In the genomic region with DNA sequence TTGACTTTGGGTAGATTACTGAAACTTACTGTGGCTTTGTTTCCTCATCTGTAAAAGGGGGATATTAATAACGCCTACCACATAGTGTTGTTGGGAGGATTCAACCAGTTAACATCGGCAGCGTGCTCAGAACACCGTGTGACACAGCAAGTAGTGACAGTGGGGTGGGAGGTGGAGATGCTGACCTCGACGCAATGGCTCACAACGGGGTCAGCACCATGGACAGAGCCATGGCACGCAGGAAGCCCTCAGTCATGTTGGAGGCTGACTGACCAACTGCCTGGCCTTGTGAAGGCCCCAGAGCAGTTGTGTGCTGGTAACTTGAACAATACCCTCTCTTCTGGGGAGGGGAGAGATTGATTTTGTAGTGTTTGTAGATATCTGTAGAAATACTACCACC, we compare ENCODE assay signal across 8 cellular contexts.
DNase-seq lines count a peak whose midpoint lies in the region; ATAC-seq and TF ChIP-seq lines count a peak whose summit lies in the region.

No MANE protein-coding gene starts in this region.

- H3K4me2 ChIP-seq in PC-3 (ENCODE audit: low read length), result no peak overlapping the region
- no peak overlapping the region for H3K4me2 ChIP-seq in osteoblast (ENCODE audit: insufficient read depth, low read length)

- no peaks in the 10 kb centered on the region for H3K36me3 ChIP-seq in PC-3 (ENCODE audit: low read depth, low read length)
- H3K36me3 ChIP-seq in osteoblast (ENCODE audit: insufficient read depth, low read length), result no peaks in the 10 kb centered on the region
- H3K36me3 ChIP-seq in ovary, result no peaks in the 10 kb centered on the region
- H3K36me3 ChIP-seq in CD8-positive, alpha-beta memory T cell (ENCODE audit: insufficient read depth, low read length), result no peaks in the 10 kb centered on the region

- no peaks in the 10 kb centered on the region for H3F3A ChIP-seq in PC-3 (ENCODE audit: low read length, unreplicated experiment)

- H3K4me3 Mint-ChIP-seq in activated CD8-positive, alpha-beta memory T cell treated with anti-CD3 and anti-CD28 coated beads, Interleukin-2, amount 10 ng/mL, durations not matched to agents 7 days and 5 days, result no peak overlapping the region
- no peak overlapping the region for H3K4me3 Mint-ChIP-seq in CD8-positive, alpha-beta memory T cell

- no peak overlapping the region for H3K27ac Mint-ChIP-seq in activated CD8-positive, alpha-beta memory T cell treated with anti-CD3 and anti-CD28 coated beads, Interleukin-2, amount 10 ng/mL, durations not matched to agents 7 days and 5 days
- no peak overlapping the region for H3K27ac Mint-ChIP-seq in CD8-positive, alpha-beta memory T cell

- H3K4me3 ChIP-seq in PC-3 (ENCODE audit: low read length), result no peak overlapping the region
- H3K4me3 ChIP-seq in osteoblast (ENCODE audit: insufficient read depth, low read length), result no peak overlapping the region
- no peak overlapping the region for H3K4me3 ChIP-seq in ovary
- H3K4me3 ChIP-seq in CD8-positive, alpha-beta memory T cell (ENCODE audit: low read length), result no peak overlapping the region

- H3K27me3 Mint-ChIP-seq in activated CD8-positive, alpha-beta memory T cell treated with anti-CD3 and anti-CD28 coated beads, Interleukin-2, amount 10 ng/mL, durations not matched to agents 7 days and 5 days, result peaks cover 11% of the 10 kb centered on the region
- peaks cover 10 to 28% of the 10 kb centered on the region in 2 donors for H3K27me3 Mint-ChIP-seq in CD8-positive, alpha-beta memory T cell

- H3K4me1 Mint-ChIP-seq in activated CD8-positive, alpha-beta memory T cell treated with anti-CD3 and anti-CD28 coated beads, Interleukin-2, amount 10 ng/mL, durations not matched to agents 7 days and 5 days, result no peaks in the 10 kb centered on the region
- no peaks in the 10 kb centered on the region for H3K4me1 Mint-ChIP-seq in CD8-positive, alpha-beta memory T cell

- H4K20me1 ChIP-seq in PC-3 (ENCODE audit: low read length), result no peaks in the 10 kb centered on the region
- no peaks in the 10 kb centered on the region for H4K20me1 ChIP-seq in osteoblast (ENCODE audit: insufficient read depth, low read length)

- no peak for TF ChIP-seq POLR2A in ovary (IDR thresholded peaks at IDR 0.05)

- no peaks in the 10 kb centered on the region for H3K9me3 ChIP-seq in PC-3 (ENCODE audit: low read length)
- H3K9me3 ChIP-seq in osteoblast (ENCODE audit: low read depth, low read length), result no peaks in the 10 kb centered on the region
- no peaks in the 10 kb centered on the region for H3K9me3 ChIP-seq in ovary
- no peaks in the 10 kb centered on the region for H3K9me3 ChIP-seq in CD8-positive, alpha-beta memory T cell (ENCODE audit: low read length)

- H3K27ac ChIP-seq in PC-3 (ENCODE audit: low read length) (no peak overlapping the region), osteoblast (ENCODE audit: low read depth, low read length) (no peak overlapping the region), ovary (no peak overlapping the region)
- no peak overlapping the region for H3K27ac ChIP-seq in CD8-positive, alpha-beta memory T cell (ENCODE audit: low read depth, low read length)

- H3K36me3 Mint-ChIP-seq in activated CD8-positive, alpha-beta memory T cell treated with anti-CD3 and anti-CD28 coated beads, Interleukin-2, amount 10 ng/mL, durations not matched to agents 7 days and 5 days, result no peaks in the 10 kb centered on the region
- no peaks in the 10 kb centered on the region for H3K36me3 Mint-ChIP-seq in CD8-positive, alpha-beta memory T cell

- TF ChIP-seq CTCF in PC-3 (conservative IDR thresholded peaks at IDR 0.05; ENCODE audit: low read depth, low read length) (no peak), osteoblast (IDR thresholded peaks at IDR 0.05; ENCODE audit: extremely low read depth, low read depth, low read length) (no peak), ovary (IDR thresholded peaks at IDR 0.05) (no peak)

- H2AFZ ChIP-seq in PC-3 (ENCODE audit: low read length) (no peak overlapping the region), osteoblast (ENCODE audit: low read length) (no peak overlapping the region)

- H3K9ac ChIP-seq in PC-3 (ENCODE audit: low read length), result no peak overlapping the region

- H3K79me2 ChIP-seq in PC-3 (ENCODE audit: low read length) (no peaks in the 10 kb centered on the region), osteoblast (ENCODE audit: insufficient read depth, low read length) (no peaks in the 10 kb centered on the region)

- no peaks in the 10 kb centered on the region for H3K27me3 ChIP-seq in PC-3 (ENCODE audit: low read length)
- peaks cover 6% of the 10 kb centered on the region for H3K27me3 ChIP-seq in osteoblast (ENCODE audit: insufficient read depth, low read length)
- H3K27me3 ChIP-seq in ovary, result no peaks in the 10 kb centered on the region
- no peaks in the 10 kb centered on the region for H3K27me3 ChIP-seq in CD8-positive, alpha-beta memory T cell (ENCODE audit: insufficient read depth, low read length, poor library complexity, severe bottlenecking)

- intact Hi-C loops in PC-3 (cut with micrococcal nuclease) (no loop called here), ovary (cut with DNase I) (no loop called here)

- H3K9me2 ChIP-seq in PC-3 (replicated peaks; ENCODE audit: low read length), result no peaks in the 10 kb centered on the region

- peak; percentile 54 for DNase-seq in activated CD8-positive, alpha-beta memory T cell treated with anti-CD3 and anti-CD28 coated beads, Interleukin-2, amount 10 ng/mL, durations not matched to agents 7 days and 5 days
- no peak for DNase-seq in activated CD8-positive, alpha-beta memory T cell treated with anti-CD3 and anti-CD28 coated beads for 24 hours
- peak; percentile 16 for DNase-seq in PC-3
- peak; percentile 7 to 38 for DNase-seq in dermis microvascular lymphatic vessel endothelial cell (ENCODE audit: low read depth in 2 of 2)
- DNase-seq in osteoblast (ENCODE audit: insufficient read length, low spot score, missing footprints), result peak; percentile 84
- no peak for DNase-seq in ovary
- DNase-seq in CD8-positive, alpha-beta memory T cell, result no peak

- TF ChIP-seq EP300 in ovary (IDR thresholded peaks at IDR 0.05), result no peak

- POLR2A ChIA-PET in PC-3 (lab: Charles Lee; ENCODE audit: unreplicated experiment), result no interaction called here
- POLR2A ChIA-PET in CD8-positive, alpha-beta memory T cell (lab: Charles Lee), result no interaction called here

- ATAC-seq in activated CD8-positive, alpha-beta memory T cell treated with anti-CD3 and anti-CD28 coated beads, Interleukin-2, amount 10 ng/mL, durations not matched to agents 7 days and 5 days, result no peak
- no peak for ATAC-seq in PC-3
- ATAC-seq in GM19467 (IDR thresholded peaks at IDR 0.05; ENCODE audit: unreplicated experiment), result no peak

- BruUV-seq in PC-3 (replicated peaks; lab: Mats Ljungman, UMichigan), result no TSS peak

- H3K9me3 Mint-ChIP-seq in activated CD8-positive, alpha-beta memory T cell treated with anti-CD3 and anti-CD28 coated beads, Interleukin-2, amount 10 ng/mL, durations not matched to agents 7 days and 5 days (ENCODE audit: low read depth), result no peaks in the 10 kb centered on the region
- H3K9me3 Mint-ChIP-seq in CD8-positive, alpha-beta memory T cell, result peaks cover 0 to under 1% (median 0%) of the 10 kb centered on the region in 5 donors

- CTCF ChIA-PET in activated CD8-positive, alpha-beta memory T cell treated with anti-CD3 and anti-CD28 coated beads, Interleukin-2, amount 10 ng/mL, durations not matched to agents 7 days and 5 days (lab: Charles Lee), result interaction anchor here (1.3 kb wide), 1 partner anchor 30 kb away, joined by 3 read pairs; no protein-coding TSS in a partner anchor
- CTCF ChIA-PET in PC-3 (lab: Charles Lee), result no interaction called here
- CTCF ChIA-PET in CD8-positive, alpha-beta memory T cell (lab: Charles Lee), result no interaction called here

- H3K4me1 ChIP-seq in PC-3 (ENCODE audit: insufficient read depth, low read length) (no peaks in the 10 kb centered on the region), osteoblast (ENCODE audit: insufficient read depth, low read length) (no peaks in the 10 kb centered on the region), ovary (ENCODE audit: insufficient read depth) (no peaks in the 10 kb centered on the region)
- no peaks in the 10 kb centered on the region for H3K4me1 ChIP-seq in CD8-positive, alpha-beta memory T cell (ENCODE audit: insufficient read depth, low read length)

- 22 to 33% (median 32%) methylated on average over 8 of the region's 8 CpGs for WGBS in ovary, 3 donors

Comparison
In these comparisons a context has a peak if more than half of its experiments do, and no peak if none do; other contexts are left out.
1. DNase-seq: peak in activated CD8-positive, alpha-beta memory T cell treated with anti-CD3 and anti-CD28 coated beads, Interleukin-2, amount 10 ng/mL, durations not matched to agents 7 days and 5 days (single experiment), PC-3 (single experiment), dermis microvascular lymphatic vessel endothelial cell (2 of 2) and osteoblast (single experiment); none in activated CD8-positive, alpha-beta memory T cell treated with anti-CD3 and anti-CD28 coated beads for 24 hours (single experiment), ovary (0 of 5) and CD8-positive, alpha-beta memory T cell (0 of 5).